ENCODE assay signal across 10 cellular contexts in the genomic region with DNA sequence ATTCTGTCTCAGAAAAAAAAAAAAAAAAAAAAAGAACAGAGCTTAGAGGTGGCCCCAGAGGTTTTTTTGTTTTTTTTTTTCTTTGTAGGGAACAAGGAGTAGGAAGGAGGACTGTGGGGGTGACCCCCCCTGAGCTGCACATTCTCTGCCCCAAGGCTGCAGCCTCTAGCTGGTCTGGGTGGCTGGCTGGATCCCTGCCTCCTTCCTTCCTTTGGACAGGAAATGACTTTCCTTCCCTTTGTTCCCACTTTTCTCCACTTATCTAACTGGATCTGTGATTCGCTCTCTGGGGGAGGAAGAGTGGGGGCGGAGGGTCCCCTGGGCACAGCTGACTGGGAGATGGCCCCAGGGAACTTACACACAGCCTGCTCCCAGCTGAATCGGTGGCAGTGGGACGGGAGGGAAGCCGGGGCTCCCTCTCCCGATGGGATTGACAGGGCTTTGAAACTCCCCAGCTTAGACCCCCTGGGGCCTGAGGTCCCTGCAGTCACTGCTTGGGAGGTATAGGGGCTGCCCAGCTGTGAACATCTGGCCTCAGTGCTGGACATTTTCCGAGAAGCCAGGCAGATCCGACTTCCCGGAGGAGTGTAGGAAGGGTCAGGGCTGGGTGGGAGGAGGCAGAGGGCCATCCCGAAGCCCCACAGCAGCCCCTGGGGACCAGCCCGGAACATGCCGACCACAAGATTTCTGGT. TPM values are rescaled to one million over a fixed set of nuclear protein-coding genes. Genes with fewer than 3 reads are reported as not detected.
DNase-seq lines count a peak whose midpoint lies in the region; ATAC-seq, FAIRE-seq and TF ChIP-seq lines count a peak whose summit lies in the region.
"Had no signal": no experiment of that assay in that cellular context is flagged by ENCODE, and none has a peak within 500 bp of the region (broad histone marks: within the 10 kb centered on the region; RNA-seq: fewer than 3 reads in every experiment).

No MANE protein-coding gene starts in this region.

- peak overlapping the region; percentile 93 to 97 (median 96) for H3K27ac Mint-ChIP-seq in nephron
- H3K27ac Mint-ChIP-seq in activated CD8-positive, alpha-beta memory T cell treated with anti-CD3 and anti-CD28 coated beads, Interleukin-2, amount 10 ng/mL, durations not matched to agents 7 days and 5 days: no peak overlapping the region
- H3K27ac Mint-ChIP-seq: CD8-positive, alpha-beta memory T cell had no signal

- peaks cover 4% of the 10 kb centered on the region for H3K79me2 ChIP-seq in fibroblast of lung (ENCODE audit: control insufficient read depth, insufficient read depth, low read length)

- H3K27me3 Mint-ChIP-seq in nephron (ENCODE audit: low read depth): no peaks in the 10 kb centered on the region
- peaks cover 61% of the 10 kb centered on the region for H3K27me3 Mint-ChIP-seq in activated CD8-positive, alpha-beta memory T cell treated with anti-CD3 and anti-CD28 coated beads, Interleukin-2, amount 10 ng/mL, durations not matched to agents 7 days and 5 days

- peak overlapping the region; percentile 82 for H3K4me3 ChIP-seq in AG04449 (ENCODE audit: low read depth, low read length)
- peak overlapping the region; percentile 3 to 71 (median 40) for H3K4me3 ChIP-seq in fibroblast of lung (replicated peaks in 1 of 4; ENCODE audit: control extremely low read depth in 1 of 4, insufficient read depth in 1 of 4, low read depth in 3 of 4, low read length in 4 of 4)

- no peak for ATAC-seq in GM19397 (IDR thresholded peaks at IDR 0.05; ENCODE audit: unreplicated experiment)
- no peak for ATAC-seq in HG02885 (IDR thresholded peaks at IDR 0.05; ENCODE audit: poor library complexity, unreplicated experiment)
- ATAC-seq in activated CD8-positive, alpha-beta memory T cell treated with anti-CD3 and anti-CD28 coated beads, Interleukin-2, amount 10 ng/mL, durations not matched to agents 7 days and 5 days: no peak

- peak overlapping the region; percentile 19 for H2AFZ ChIP-seq in fibroblast of lung (ENCODE audit: low read length)

- CTCF ChIA-PET in AG04449 (lab: Yijun Ruan, JAX): interaction anchor here (0.7 to 1.7 kb wide), 4 partner anchors 27 to 167 kb away, joined by 3 to 4 read pairs (median 3); a partner anchor contains a TSS
- CTCF ChIA-PET in activated CD8-positive, alpha-beta memory T cell treated with anti-CD3 and anti-CD28 coated beads, Interleukin-2, amount 10 ng/mL, durations not matched to agents 7 days and 5 days (lab: Charles Lee): interaction anchor here (0.7 kb wide), 1 partner anchor 233 kb away, joined by 3 read pairs; no protein-coding TSS in a partner anchor

- H3K4me2 ChIP-seq in fibroblast of lung (ENCODE audit: extremely low read depth, insufficient read depth, low read length): peak overlapping the region; percentile 77

- peaks cover 43% of the 10 kb centered on the region for H3K4me1 Mint-ChIP-seq in nephron
- peaks cover 8% of the 10 kb centered on the region for H3K4me1 Mint-ChIP-seq in activated CD8-positive, alpha-beta memory T cell treated with anti-CD3 and anti-CD28 coated beads, Interleukin-2, amount 10 ng/mL, durations not matched to agents 7 days and 5 days

- H3K9me3 ChIP-seq in fibroblast of lung (ENCODE audit: control insufficient read depth, insufficient read depth, low read depth, low read length): no peaks in the 10 kb centered on the region

- no peaks in the 10 kb centered on the region for H3K27me3 ChIP-seq in fibroblast of lung (ENCODE audit: control insufficient read depth, insufficient read depth, low read length)

- peak overlapping the region; percentile 40 for H3K9ac ChIP-seq in fibroblast of lung (ENCODE audit: insufficient read depth, low read length)

- no peaks in the 10 kb centered on the region for H4K20me1 ChIP-seq in fibroblast of lung (ENCODE audit: control insufficient read depth, extremely low read depth, insufficient read depth, low read length)

- POLR2A ChIA-PET in AG04449 (lab: Yijun Ruan, JAX): interaction anchor here (0.8 kb wide), 1 partner anchor 15 kb away, joined by 3 read pairs; no protein-coding TSS in a partner anchor

- FAIRE-seq in RCC 7860 (lab: Jason Lieb, UNC): no peak
- FAIRE-seq: colon had no signal

- DNase-seq in AG04449 (ENCODE audit: low read depth, low spot score) (no peak), RCC 7860 (ENCODE audit: low spot score) (peak; percentile 38), fibroblast of lung (ENCODE audit: low read depth in 2 of 2) (peak; percentile 83 to 87), NCI-H345 treated with DMSO at 0.1 percent for 48 hours (lab: John Stamatoyannopoulos, UW; ENCODE audit: unreplicated experiment) (no peak)
- DNase-seq in activated CD8-positive, alpha-beta memory T cell treated with anti-CD3 and anti-CD28 coated beads, Interleukin-2, amount 10 ng/mL, durations not matched to agents 7 days and 5 days: no peak
- DNase-seq: CD8-positive, alpha-beta memory T cell had no signal

- H3K36me3 Mint-ChIP-seq in nephron (ENCODE audit: low read depth): peaks cover 26% of the 10 kb centered on the region
- no peaks in the 10 kb centered on the region for H3K36me3 Mint-ChIP-seq in activated CD8-positive, alpha-beta memory T cell treated with anti-CD3 and anti-CD28 coated beads, Interleukin-2, amount 10 ng/mL, durations not matched to agents 7 days and 5 days

- peaks cover 5% of the 10 kb centered on the region for H3K36me3 ChIP-seq in fibroblast of lung (ENCODE audit: control insufficient read depth, insufficient read depth, low read length)

- H3K4me3 Mint-ChIP-seq in nephron: peak overlapping the region; percentile 90 to 95 (median 95)
- H3K4me3 Mint-ChIP-seq in activated CD8-positive, alpha-beta memory T cell treated with anti-CD3 and anti-CD28 coated beads, Interleukin-2, amount 10 ng/mL, durations not matched to agents 7 days and 5 days: no peak overlapping the region

- peak overlapping the region; percentile 69 for H3K27ac ChIP-seq in fibroblast of lung (ENCODE audit: insufficient read depth, low read length)

- TF ChIP-seq CTCF in AG04449 (IDR thresholded peaks at IDR 0.05; ENCODE audit: insufficient read depth, low read length, missing control alignments): no peak
- TF ChIP-seq CTCF in fibroblast of lung (conservative IDR thresholded peaks at IDR 0.05 in 1 of 2, IDR thresholded peaks at IDR 0.05 in 1 of 2; ENCODE audit: low read depth in 1 of 2, low read length in 2 of 2): peak in 1 of 2 donors; percentile 4
- TF ChIP-seq CTCF in nephron (IDR thresholded peaks at IDR 0.05; ENCODE audit: unreplicated experiment in 3 of 3): no peak

- H3K9me3 Mint-ChIP-seq in nephron: no peaks in the 10 kb centered on the region
- no peaks in the 10 kb centered on the region for H3K9me3 Mint-ChIP-seq in activated CD8-positive, alpha-beta memory T cell treated with anti-CD3 and anti-CD28 coated beads, Interleukin-2, amount 10 ng/mL, durations not matched to agents 7 days and 5 days (ENCODE audit: low read depth)
- H3K9me3 Mint-ChIP-seq: CD8-positive, alpha-beta memory T cell had no signal

- peaks cover 16% of the 10 kb centered on the region for H3K4me1 ChIP-seq in fibroblast of lung (ENCODE audit: control insufficient read depth, extremely low read depth, insufficient read depth, low read length)

RNA-seq across cellular contexts. Expression of a gene that starts 2.1 kb away (rescaled TPM):
- 17.3 and 27.7 TPM in 2 replicates for total RNA-seq in fibroblast of lung
- polyA plus RNA-seq in fibroblast of lung: 35.8 and 86.2 TPM in 2 replicates
- polyA plus RNA-seq in fibroblast of lung (2012): 39.3 and 91.3 TPM in 2 replicates
- polyA minus RNA-seq in fibroblast of lung (ENCODE audit: low replicate concordance): 45.2 and 138 TPM in 2 replicates
- not detected for total RNA-seq in activated CD8-positive, alpha-beta memory T cell treated with anti-CD3 and anti-CD28 coated beads, Interleukin-2, amount 10 ng/mL, durations not matched to agents 7 days and 5 days
- total RNA-seq: CD8-positive, alpha-beta memory T cell had no signal
- polyA plus RNA-seq: CD8-positive, alpha-beta memory T cell had no signal

RNA-seq across cellular contexts. Expression of a gene that starts 18.4 kb away (rescaled TPM):
- not detected in 2 replicates for total RNA-seq in fibroblast of lung
- not detected in 2 replicates for polyA plus RNA-seq in fibroblast of lung
- polyA plus RNA-seq in fibroblast of lung (2012): not detected in 2 replicates
- polyA minus RNA-seq in fibroblast of lung (ENCODE audit: low replicate concordance): not detected in 2 replicates
- not detected for total RNA-seq in activated CD8-positive, alpha-beta memory T cell treated with anti-CD3 and anti-CD28 coated beads, Interleukin-2, amount 10 ng/mL, durations not matched to agents 7 days and 5 days
- total RNA-seq: CD8-positive, alpha-beta memory T cell had no signal
- polyA plus RNA-seq: CD8-positive, alpha-beta memory T cell had no signal

RNA-seq across cellular contexts. Expression of a gene that starts 24.6 kb away (rescaled TPM):
- 0.77 and 0.83 TPM in 2 replicates for total RNA-seq in fibroblast of lung
- 0.23 and 0.35 TPM in 2 replicates for polyA plus RNA-seq in fibroblast of lung
- 0.21 and 0.22 TPM in 2 replicates for polyA plus RNA-seq in fibroblast of lung (2012)
- polyA minus RNA-seq in fibroblast of lung (ENCODE audit: low replicate concordance): 0.11 TPM in 1 of 2 replicates, not detected in the other
- total RNA-seq in activated CD8-positive, alpha-beta memory T cell treated with anti-CD3 and anti-CD28 coated beads, Interleukin-2, amount 10 ng/mL, durations not matched to agents 7 days and 5 days: under 1 TPM; 0.82 to 0.88 TPM

RNA-seq across cellular contexts. Expression of a gene that starts 46.8 kb away (rescaled TPM):
- 4.4 and 7.8 TPM in 2 replicates for total RNA-seq in fibroblast of lung
- 1.3 and 2.7 TPM in 2 replicates for polyA plus RNA-seq in fibroblast of lung
- polyA plus RNA-seq in fibroblast of lung (2012): 3.2 and 3.8 TPM in 2 replicates
- polyA minus RNA-seq in fibroblast of lung (ENCODE audit: low replicate concordance): 0.63 TPM in 1 of 2 replicates, not detected in the other
- 1 to 10 TPM; 1.6 to 1.8 TPM for total RNA-seq in activated CD8-positive, alpha-beta memory T cell treated with anti-CD3 and anti-CD28 coated beads, Interleukin-2, amount 10 ng/mL, durations not matched to agents 7 days and 5 days

Comparison
In these comparisons a context has a peak if more than half of its experiments do, and no peak if none do; other contexts are left out.
1. DNase-seq: peak in RCC 7860 (single experiment) and fibroblast of lung (2 of 2); none in AG04449 (single experiment), NCI-H345 treated with DMSO at 0.1 percent for 48 hours (single experiment) and activated CD8-positive, alpha-beta memory T cell treated with anti-CD3 and anti-CD28 coated beads, Interleukin-2, amount 10 ng/mL, durations not matched to agents 7 days and 5 days (single experiment).
2. RNA of a gene that starts 2.1 kb away (total RNA-seq): 17.3 to 27.7 TPM in fibroblast of lung; not detected in activated CD8-positive, alpha-beta memory T cell treated with anti-CD3 and anti-CD28 coated beads, Interleukin-2, amount 10 ng/mL, durations not matched to agents 7 days and 5 days; every median in the first group is over 10 times any median in the second.